In the genomic region with DNA sequence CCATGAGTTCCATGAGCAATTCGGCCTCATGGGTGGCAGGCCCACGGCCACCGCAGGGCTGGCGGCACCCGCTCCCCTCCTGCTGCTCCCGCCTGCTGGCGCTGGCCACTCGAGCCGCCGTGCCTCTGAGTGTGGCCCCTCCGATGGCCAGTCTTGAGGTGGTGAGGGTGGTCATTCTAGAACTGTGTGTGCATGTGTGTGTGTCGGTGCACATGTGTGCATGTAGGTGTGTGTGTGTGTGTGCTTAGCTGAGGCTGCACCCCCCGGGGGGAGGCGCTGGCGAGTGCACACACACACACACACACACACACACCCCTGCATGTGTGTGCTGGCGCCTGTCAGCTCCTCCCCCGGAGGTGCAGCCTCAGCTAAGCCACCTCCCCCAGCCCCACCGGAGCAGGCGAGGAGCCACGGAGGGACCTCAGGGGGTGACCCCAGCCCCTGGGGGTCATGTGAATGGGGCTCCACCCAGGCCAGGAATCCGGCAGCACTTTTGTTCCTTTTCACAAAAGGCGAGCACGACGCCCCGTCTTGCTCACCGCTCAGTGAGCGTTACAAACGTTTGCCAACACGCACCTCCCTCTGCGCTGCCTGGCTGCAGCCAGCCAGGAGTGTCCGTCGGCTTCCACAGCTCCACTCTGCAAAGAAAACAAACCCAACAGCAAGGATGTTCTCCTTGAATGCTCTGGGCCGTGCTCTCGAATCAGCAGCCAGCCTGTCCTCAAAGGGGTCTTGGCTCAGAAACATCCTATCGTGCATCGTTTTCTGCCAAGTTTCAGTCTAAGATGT, we compare ENCODE assay signal across 11 cellular contexts. TPM values are rescaled to one million over a fixed set of nuclear protein-coding genes. Genes with fewer than 3 reads are reported as not detected.
DNase-seq lines count a peak whose midpoint lies in the region; ATAC-seq and TF ChIP-seq lines count a peak whose summit lies in the region.
"Had no signal": no experiment of that assay in that cellular context is flagged by ENCODE, and none has a peak within 500 bp of the region (broad histone marks: within the 10 kb centered on the region; RNA-seq: fewer than 3 reads in every experiment).

No MANE protein-coding gene starts in this region.

- no peaks in the 10 kb centered on the region for H3K36me3 Mint-ChIP-seq in GM23338 (ENCODE audit: low read depth)
- no peaks in the 10 kb centered on the region for H3K36me3 Mint-ChIP-seq in stimulated activated effector memory CD8-positive, alpha-beta T cell treated with anti-CD3 and anti-CD28 coated beads, Interleukin-12 subunit alpha, Interleukin-12 subunit beta, amount 100 ng/mL, for 72 hours

- peak overlapping the region; percentile 85 for H2AFZ ChIP-seq in GM23338
- H2AFZ ChIP-seq in hepatocyte, result no peak overlapping the region

- WGBS in hepatocyte (ENCODE audit: low lambda C conversion rate, missing lambda C conversion rate), result 70% methylated on average over 33 of the region's 36 CpGs
- WGBS in tibial nerve, 2 donors, result 52 to 54% methylated on average over 22 to 36 of the region's 36 CpGs

- no peaks in the 10 kb centered on the region for H3K36me3 ChIP-seq in GM23338 (ENCODE audit: insufficient read depth)
- H3K36me3 ChIP-seq in hepatocyte (replicated peaks; ENCODE audit: insufficient read depth, low read depth), result no peaks in the 10 kb centered on the region
- H3K36me3 ChIP-seq in tibial nerve, result no peaks in the 10 kb centered on the region

- H3K27me3 ChIP-seq in GM23338 (ENCODE audit: insufficient read depth) (no peaks in the 10 kb centered on the region), hepatocyte (no peaks in the 10 kb centered on the region), tibial nerve (no peaks in the 10 kb centered on the region)

- H3K79me2 ChIP-seq in GM23338 (replicated peaks; ENCODE audit: insufficient read depth) (no peaks in the 10 kb centered on the region), hepatocyte (no peaks in the 10 kb centered on the region)

- TF ChIP-seq EP300 in tibial nerve (IDR thresholded peaks at IDR 0.05), result no peak

- no peak overlapping the region for H3K27ac ChIP-seq in GM23338 (ENCODE audit: low read depth)
- H3K27ac ChIP-seq in hepatocyte, result peak overlapping the region; percentile 91
- peak overlapping the region in 1 of 4 donors; percentile 22 for H3K27ac ChIP-seq in tibial nerve

- TF ChIP-seq CTCF in GM23338 (conservative IDR thresholded peaks at IDR 0.05; ENCODE audit: low read depth in 2 of 2) (no peak), hepatocyte (IDR thresholded peaks at IDR 0.05; ENCODE audit: poor library complexity) (no peak), tibial nerve (IDR thresholded peaks at IDR 0.05) (no peak)

- H3K4me3 ChIP-seq in GM23338 (no peak overlapping the region), hepatocyte (no peak overlapping the region), tibial nerve (no peak overlapping the region)

- no peaks in the 10 kb centered on the region for H3K9me2 ChIP-seq in GM23338 (ENCODE audit: insufficient read depth)
- H3K9me2 ChIP-seq in hepatocyte (replicated peaks; ENCODE audit: insufficient read depth), result no peaks in the 10 kb centered on the region

- peaks cover 12% of the 10 kb centered on the region for H3K27me3 Mint-ChIP-seq in GM23338 (ENCODE audit: insufficient read depth, low read depth, poor library complexity)

- no peaks in the 10 kb centered on the region for H3F3A ChIP-seq in GM23338 (replicated peaks; ENCODE audit: low read depth)

- 0 out of 2 replicates have a peak overlapping the region, but pooled peaks have one; percentile 65 for H3K27ac Mint-ChIP-seq in GM23338
- H3K27ac Mint-ChIP-seq in stimulated activated effector memory CD8-positive, alpha-beta T cell treated with anti-CD3 and anti-CD28 coated beads, Interleukin-12 subunit alpha, Interleukin-12 subunit beta, amount 100 ng/mL, for 72 hours, result no peak overlapping the region

- H3K4me1 ChIP-seq in GM23338 (ENCODE audit: insufficient read depth), result no peaks in the 10 kb centered on the region
- peaks cover 40% of the 10 kb centered on the region for H3K4me1 ChIP-seq in hepatocyte (ENCODE audit: insufficient read depth)
- peaks cover 0 to 95% (median 42%) of the 10 kb centered on the region in 4 donors for H3K4me1 ChIP-seq in tibial nerve

- H4K20me1 ChIP-seq in GM23338 (replicated peaks; ENCODE audit: insufficient read depth) (no peaks in the 10 kb centered on the region), hepatocyte (ENCODE audit: insufficient read depth, poor library complexity, severe bottlenecking) (no peaks in the 10 kb centered on the region)

- H3K4me3 Mint-ChIP-seq in GM23338, result no peak overlapping the region; the same call in 2 of the 3 replicates
- H3K4me3 Mint-ChIP-seq in stimulated activated effector memory CD8-positive, alpha-beta T cell treated with anti-CD3 and anti-CD28 coated beads, Interleukin-12 subunit alpha, Interleukin-12 subunit beta, amount 100 ng/mL, for 72 hours, result no peak overlapping the region

- no peak overlapping the region for H3K4me2 ChIP-seq in GM23338
- H3K4me2 ChIP-seq in hepatocyte, result peak overlapping the region; percentile 57

- no peaks in the 10 kb centered on the region for H3K9me3 Mint-ChIP-seq in GM23338
- no peaks in the 10 kb centered on the region for H3K9me3 Mint-ChIP-seq in stimulated activated effector memory CD8-positive, alpha-beta T cell treated with anti-CD3 and anti-CD28 coated beads, Interleukin-12 subunit alpha, Interleukin-12 subunit beta, amount 100 ng/mL, for 72 hours

- peaks cover 13% of the 10 kb centered on the region for H3K4me1 Mint-ChIP-seq in GM23338
- peaks cover 7% of the 10 kb centered on the region for H3K4me1 Mint-ChIP-seq in stimulated activated effector memory CD8-positive, alpha-beta T cell treated with anti-CD3 and anti-CD28 coated beads, Interleukin-12 subunit alpha, Interleukin-12 subunit beta, amount 100 ng/mL, for 72 hours

- peak; percentile 28 for ATAC-seq in GM23338
- ATAC-seq in stimulated activated effector memory CD8-positive, alpha-beta T cell treated with anti-CD3 and anti-CD28 coated beads, Interleukin-12 subunit alpha, Interleukin-12 subunit beta, amount 100 ng/mL, for 72 hours, result no peak

- no peaks in the 10 kb centered on the region for H3K9me3 ChIP-seq in hepatocyte (ENCODE audit: low read depth)
- no peaks in the 10 kb centered on the region for H3K9me3 ChIP-seq in tibial nerve

- no peak for DNase-seq in GM23338 (ENCODE audit: low spot score)
- DNase-seq in amniotic epithelial cell (ENCODE audit: low read depth), result peak; percentile 24
- peak; percentile 51 for DNase-seq in hepatocyte (ENCODE audit: low spot score)
- peak; percentile 63 for DNase-seq in smooth muscle cell of the brain vasculature (ENCODE audit: low read depth, low spot score)
- no peak for DNase-seq in stimulated activated effector memory CD8-positive, alpha-beta T cell treated with anti-CD3 and anti-CD28 coated beads, Interleukin-12 subunit alpha, Interleukin-12 subunit beta, amount 100 ng/mL, for 72 hours (ENCODE audit: low spot score in 2 of 2)
- no peak for DNase-seq in DMS114 treated with DMSO at 0.1 percent for 48 hours (lab: John Stamatoyannopoulos, UW; ENCODE audit: unreplicated experiment)
- no peak for DNase-seq in tibial nerve (ENCODE audit: low spot score in 2 of 2)
- no peak for DNase-seq in NOMO-1 (lab: John Stamatoyannopoulos, UW; ENCODE audit: unreplicated experiment in 2 of 2)
- DNase-seq: stimulated activated CD4-positive, alpha-beta T cell treated with anti-CD3 and anti-CD28 coated beads, Interleukin-4, amount 100 ng/mL, for 24 hours had no signal

- TF ChIP-seq POLR2A in tibial nerve (IDR thresholded peaks at IDR 0.05), result no peak

RNA-seq across cellular contexts. Expression of a gene that starts 29.9 kb away (rescaled TPM):
- total RNA-seq in GM23338 (2014; rRNA removed; shearing (Covaris generic)), result 28.6 and 35.8 TPM in 2 replicates
- polyA plus RNA-seq in GM23338 (2016; fragmentation: Nextera tagmentation; extraction: Ambion mirVana), result 7.0 and 7.3 TPM in 2 replicates
- total RNA-seq in hepatocyte, result 23.1 and 28.1 TPM in 2 replicates
- 27.8 and 34.0 TPM in 2 replicates for polyA plus RNA-seq in hepatocyte
- total RNA-seq in tibial nerve, result 10 to 100 TPM; 18.1 to 39.6 (median 26.4) TPM

RNA-seq across cellular contexts. Expression of a gene that starts 48.1 kb away (rescaled TPM):
- 0.10 and 0.16 TPM in 2 replicates for total RNA-seq in GM23338 (2014; rRNA removed; shearing (Covaris generic))
- polyA plus RNA-seq in GM23338 (2016; fragmentation: Nextera tagmentation; extraction: Ambion mirVana), result 0.07 and 0.27 TPM in 2 replicates
- total RNA-seq in hepatocyte, result 11.9 and 12.6 TPM in 2 replicates
- 9.0 and 9.1 TPM in 2 replicates for polyA plus RNA-seq in hepatocyte
- total RNA-seq in tibial nerve, result under 1 TPM in 3 of 4 donors, not detected in 1; 0.20 to 0.30 (median 0.21) TPM
- total RNA-seq: H4, RPMI7951 had no signal

RNA-seq across cellular contexts. Expression of a gene that starts 54.5 kb away (rescaled TPM):
- total RNA-seq in GM23338 (2014; rRNA removed; shearing (Covaris generic)), result 0.62 and 6.1 TPM in 2 replicates
- polyA plus RNA-seq in GM23338 (2016; fragmentation: Nextera tagmentation; extraction: Ambion mirVana), result 0.80 and 1.3 TPM in 2 replicates
- total RNA-seq in hepatocyte, result 13.1 and 15.5 TPM in 2 replicates
- polyA plus RNA-seq in hepatocyte, result 82.6 and 103 TPM in 2 replicates
- 10 to 100 TPM; 23.9 to 79.4 (median 52.9) TPM for total RNA-seq in tibial nerve

Comparison
In these comparisons a context has a peak if more than half of its experiments do, and no peak if none do; other contexts are left out.
1. DNase-seq: peak in amniotic epithelial cell (single experiment), hepatocyte (single experiment) and smooth muscle cell of the brain vasculature (single experiment); none in GM23338 (single experiment), stimulated activated effector memory CD8-positive, alpha-beta T cell treated with anti-CD3 and anti-CD28 coated beads, Interleukin-12 subunit alpha, Interleukin-12 subunit beta, amount 100 ng/mL, for 72 hours (0 of 2), DMS114 treated with DMSO at 0.1 percent for 48 hours (single experiment), tibial nerve (0 of 2) and NOMO-1 (0 of 2).